ENCODE assay signal across 1 cellular context in the genomic region with DNA sequence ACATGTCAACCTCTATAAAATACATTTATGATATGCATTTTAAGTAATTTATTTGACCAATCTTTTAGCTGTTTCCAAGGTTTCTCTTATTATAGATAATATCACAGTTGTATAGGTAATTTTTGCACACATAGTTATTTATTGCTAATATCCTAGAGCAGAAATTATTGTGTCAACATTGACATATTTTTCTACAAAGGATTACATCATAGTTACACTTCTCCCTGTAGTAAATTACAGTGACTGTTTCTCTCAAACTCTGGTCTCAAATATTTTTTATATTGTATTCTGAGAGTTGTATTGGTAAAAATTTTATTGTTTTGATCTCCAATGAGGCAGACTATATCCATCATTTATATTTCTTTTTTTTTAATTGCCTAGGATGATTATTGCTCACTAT.
TF ChIP-seq lines count a peak whose summit lies in the region.

No MANE protein-coding gene starts in this region.

TF ChIP-seq in HepG2, 621 proteins besides CTCF, POLR2A, EP300 and RAD21:
- TF ChIP-seq, protein P1, sequence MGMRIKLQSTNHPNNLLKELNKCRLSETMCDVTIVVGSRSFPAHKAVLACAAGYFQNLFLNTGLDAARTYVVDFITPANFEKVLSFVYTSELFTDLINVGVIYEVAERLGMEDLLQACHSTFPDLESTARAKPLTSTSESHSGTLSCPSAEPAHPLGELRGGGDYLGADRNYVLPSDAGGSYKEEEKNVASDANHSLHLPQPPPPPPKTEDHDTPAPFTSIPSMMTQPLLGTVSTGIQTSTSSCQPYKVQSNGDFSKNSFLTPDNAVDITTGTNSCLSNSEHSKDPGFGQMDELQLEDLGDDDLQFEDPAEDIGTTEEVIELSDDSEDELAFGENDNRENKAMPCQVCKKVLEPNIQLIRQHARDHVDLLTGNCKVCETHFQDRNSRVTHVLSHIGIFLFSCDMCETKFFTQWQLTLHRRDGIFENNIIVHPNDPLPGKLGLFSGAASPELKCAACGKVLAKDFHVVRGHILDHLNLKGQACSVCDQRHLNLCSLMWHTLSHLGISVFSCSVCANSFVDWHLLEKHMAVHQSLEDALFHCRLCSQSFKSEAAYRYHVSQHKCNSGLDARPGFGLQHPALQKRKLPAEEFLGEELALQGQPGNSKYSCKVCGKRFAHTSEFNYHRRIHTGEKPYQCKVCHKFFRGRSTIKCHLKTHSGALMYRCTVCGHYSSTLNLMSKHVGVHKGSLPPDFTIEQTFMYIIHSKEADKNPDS (CRISPR knock-in tag; IDR thresholded peaks at IDR 0.05): no peak
- TF ChIP-seq PPARG (CRISPR knock-in tag; conservative IDR thresholded peaks at IDR 0.05): no peak
- no peak for TF ChIP-seq ZNF263 (CRISPR knock-in tag; IDR thresholded peaks at IDR 0.05)
- TF ChIP-seq CEBPB (IDR thresholded peaks at IDR 0.05; ENCODE audit: borderline replicate concordance, low read depth, low read length): peak; percentile 9; the same call in 1 of the 2 replicates
- TF ChIP-seq ERF (CRISPR knock-in tag; IDR thresholded peaks at IDR 0.05): no peak
- peak; percentile 82 for TF ChIP-seq ATF7 (IDR thresholded peaks at IDR 0.05)
- TF ChIP-seq ATF7 (CRISPR knock-in tag; IDR thresholded peaks at IDR 0.05): no peak
